Comparison of ENCODE assay signal across 8 cellular contexts in the genomic region with DNA sequence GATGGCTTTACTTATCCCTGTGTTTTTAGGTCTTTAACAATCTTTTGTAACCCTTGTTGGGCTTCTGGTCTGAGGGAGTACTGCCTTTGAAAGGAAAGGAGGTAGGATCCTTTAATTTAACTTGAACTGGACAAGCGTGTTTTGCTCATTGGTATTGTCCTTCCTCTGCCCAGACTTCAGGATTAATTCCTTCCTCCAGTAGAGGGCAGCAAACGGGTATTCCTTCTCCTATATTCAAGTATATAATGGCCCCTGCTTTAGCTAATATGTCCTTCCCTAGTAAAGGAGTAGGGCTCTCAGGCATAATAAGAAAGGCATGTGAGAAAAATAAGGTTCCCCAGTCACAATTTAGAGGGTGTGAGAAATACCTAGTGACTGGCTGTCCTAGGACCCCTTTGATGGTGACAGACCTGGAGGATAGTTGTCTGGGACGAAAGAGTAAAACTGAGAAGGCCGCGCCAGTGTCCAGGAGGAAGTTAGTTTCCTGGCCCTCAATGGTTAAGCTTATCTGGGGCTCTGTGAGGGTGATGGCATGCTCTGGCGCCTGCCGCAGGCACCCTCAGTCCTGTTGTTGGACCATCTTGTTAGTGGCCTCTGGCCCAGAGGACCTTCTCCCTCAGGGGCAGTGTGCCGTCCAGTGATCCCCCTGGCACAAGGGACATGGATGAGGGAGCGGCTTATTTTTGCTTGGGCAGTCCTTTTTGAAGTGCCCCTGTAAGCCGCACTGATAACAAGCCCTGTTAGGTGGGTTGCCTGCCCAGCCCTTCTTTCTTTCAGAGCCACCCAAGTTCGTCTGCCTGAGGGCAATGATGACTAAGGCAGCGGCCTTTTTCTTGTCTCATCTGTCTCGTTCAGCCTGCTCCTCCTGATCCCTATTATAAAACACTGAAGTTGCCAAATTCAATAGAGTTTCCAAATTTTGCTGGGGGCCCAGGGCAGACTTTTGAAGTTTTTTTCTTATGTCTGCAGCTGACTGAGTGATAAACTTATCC. TPM values are rescaled to one million over a fixed set of nuclear protein-coding genes. Genes with fewer than 3 reads are reported as not detected.
DNase-seq lines count a peak whose midpoint lies in the region; ATAC-seq and TF ChIP-seq lines count a peak whose summit lies in the region.

No MANE protein-coding gene starts in this region.

- H3K9me3 ChIP-seq in IMR-90 (ENCODE audit: control insufficient read depth, insufficient read depth, low read length) (no peaks in the 10 kb centered on the region), RWPE2 (ENCODE audit: severe bottlenecking) (no peaks in the 10 kb centered on the region), testis (no peaks in the 10 kb centered on the region)

- no peak overlapping the region for H3K18ac ChIP-seq in IMR-90 (ENCODE audit: low read depth, low read length)

- TF ChIP-seq CTCF in IMR-90 (conservative IDR thresholded peaks at IDR 0.05; ENCODE audit: low read depth, low read length) (peak; percentile 67), RWPE2 (IDR thresholded peaks at IDR 0.05; ENCODE audit: poor library complexity, severe bottlenecking) (peak; percentile 72), choroid plexus epithelial cell (conservative IDR thresholded peaks at IDR 0.05; ENCODE audit: low read depth, low read length) (peak; percentile 68), testis (IDR thresholded peaks at IDR 0.05) (peak in 2 of 3 experiments; percentile 48 to 51)

- H3K4me2 ChIP-seq in IMR-90 (ENCODE audit: low read depth, low read length): no peak overlapping the region

- no peaks in the 10 kb centered on the region for H3K36me3 ChIP-seq in IMR-90 (ENCODE audit: control insufficient read depth, insufficient read depth, low read length)
- no peaks in the 10 kb centered on the region for H3K36me3 ChIP-seq in RWPE2 (ENCODE audit: low read depth)
- H3K36me3 ChIP-seq in testis (ENCODE audit: low read depth, missing control alignments): no peaks in the 10 kb centered on the region

- CTCF ChIA-PET in IMR-90 (lab: Yijun Ruan, JAX): interaction anchor here (0.6 to 1.2 kb wide), 4 partner anchors 49 to 80 kb away, joined by 3 to 4 read pairs (median 4); no protein-coding TSS in a partner anchor

- no peak for TF ChIP-seq POLR2A in IMR-90 (IDR thresholded peaks at IDR 0.05; ENCODE audit: low read depth, low read length)
- TF ChIP-seq POLR2A in testis (IDR thresholded peaks at IDR 0.05): no peak

- H2BK15ac ChIP-seq in IMR-90 (ENCODE audit: low read depth, low read length): peak overlapping the region; percentile 61; the same call in 2 of the 3 replicates

- peak; percentile 25 for DNase-seq in COR-L47 (lab: John Stamatoyannopoulos, UW)
- peak; percentile 80 for DNase-seq in IMR-90
- no peak for DNase-seq in RWPE2 (ENCODE audit: low spot score)
- peak; percentile 88 for DNase-seq in choroid plexus epithelial cell (ENCODE audit: low read depth)
- DNase-seq in left kidney (ENCODE audit: low read depth, low spot score): peak; percentile 80
- DNase-seq in testis: peak; percentile 63
- no peak for DNase-seq in GOT3 (lab: John Stamatoyannopoulos, UW)

- H2BK5ac ChIP-seq in IMR-90 (ENCODE audit: low read depth, low read length, poor library complexity, severe bottlenecking): no peak overlapping the region

- peak overlapping the region in 1 of 2 experiments; percentile 85; a peak in 2 of 4 replicates for H4K8ac ChIP-seq in IMR-90 (ENCODE audit: low read depth in 2 of 2, low read length in 2 of 2)

- H3K4me1 ChIP-seq in IMR-90 (ENCODE audit: control insufficient read depth, insufficient read depth, low read length) (no peaks in the 10 kb centered on the region), RWPE2 (ENCODE audit: insufficient read depth, poor library complexity, severe bottlenecking) (peaks cover 24% of the 10 kb centered on the region), testis (no peaks in the 10 kb centered on the region)

- peak overlapping the region; percentile 76; the same call in 1 of the 2 replicates for H4K91ac ChIP-seq in IMR-90 (ENCODE audit: insufficient read depth, low read depth, low read length)

- BruUV-seq in IMR-90 (replicated peaks; lab: Mats Ljungman, UMichigan): no TSS peak

- H2AK5ac ChIP-seq in IMR-90 (ENCODE audit: low read depth, low read length): no peak overlapping the region

- no peak overlapping the region for H3K9ac ChIP-seq in IMR-90 (ENCODE audit: low read depth, low read length)

- H3K14ac ChIP-seq in IMR-90 (replicated peaks; ENCODE audit: low read depth, low read length): no peak overlapping the region

- H3K56ac ChIP-seq in IMR-90 (ENCODE audit: extremely low read depth, insufficient read depth, low read length): no peak overlapping the region

- in situ Hi-C loops in IMR-90 (cut with MboI; ENCODE audit: low sequenced_read_pairs): loop anchor here (10.0 to 25.0 kb wide), 2 partner anchors 236 to 1939 kb away; no protein-coding TSS in a partner anchor

- ATAC-seq in IMR-90 (ENCODE audit: low read depth) (peak; percentile 97), RWPE2 (ENCODE audit: low read depth) (peak; percentile 80), GM18502 (IDR thresholded peaks at IDR 0.05; ENCODE audit: poor library complexity, unreplicated experiment) (no peak)

- dilution Hi-C loops in IMR-90 (cut with HindIII; ENCODE audit: low sequenced_read_pairs, unreplicated experiment): no loop called here

- no peak overlapping the region for H3K4me3 ChIP-seq in IMR-90 (ENCODE audit: insufficient read depth, low read depth, low read length)
- no peak overlapping the region for H3K4me3 ChIP-seq in RWPE2 (ENCODE audit: severe bottlenecking)
- H3K4me3 ChIP-seq in choroid plexus epithelial cell (ENCODE audit: low read depth, low read length): no peak overlapping the region
- no peak overlapping the region for H3K4me3 ChIP-seq in testis

- H4K20me1 ChIP-seq in IMR-90 (ENCODE audit: insufficient read depth, low read length): no peaks in the 10 kb centered on the region

- 80% methylated on average over 3 of the region's 13 CpGs; no CpG with 5 or more reads in 1 of the 2 experiments for WGBS in IMR-90 (ENCODE audit: extremely low coverage in 2 of 2, insufficient read length in 1 of 2), 2 experiments
- 57 to 69% methylated on average over 8 to 13 of the region's 13 CpGs for WGBS in testis, 2 donors

- peak overlapping the region; percentile 58 for H2AFZ ChIP-seq in IMR-90 (replicated peaks; ENCODE audit: low read length, poor library complexity)

- no peaks in the 10 kb centered on the region for H3K27me3 ChIP-seq in IMR-90 (ENCODE audit: control insufficient read depth, insufficient read depth, low read length)
- H3K27me3 ChIP-seq in RWPE2 (ENCODE audit: insufficient read depth, poor library complexity, severe bottlenecking): no peaks in the 10 kb centered on the region
- H3K27me3 ChIP-seq in testis: no peaks in the 10 kb centered on the region

- H3K4ac ChIP-seq in IMR-90 (ENCODE audit: low read depth, low read length): peak overlapping the region; percentile 87

- POLR2A ChIA-PET in IMR-90 (lab: Charles Lee; ENCODE audit: unreplicated experiment): no interaction called here

- peak; percentile 71 for TF ChIP-seq RAD21 in IMR-90 (IDR thresholded peaks at IDR 0.05; ENCODE audit: low read length)

- H3K79me1 ChIP-seq in IMR-90 (ENCODE audit: low read depth in 1 of 2, low read length in 2 of 2): no peaks in the 10 kb centered on the region; a peak in 1 of 4 replicates

- H2BK120ac ChIP-seq in IMR-90 (ENCODE audit: low read depth, low read length): peak overlapping the region; percentile 72

- no peaks in the 10 kb centered on the region; the same call in 1 of the 2 replicates for H3K9me1 ChIP-seq in IMR-90 (ENCODE audit: insufficient read depth, low read length)

- peak overlapping the region; percentile 89; the same call in 1 of the 2 replicates for H2BK20ac ChIP-seq in IMR-90 (ENCODE audit: low read depth, low read length)

- peak overlapping the region; percentile 76 for H4K5ac ChIP-seq in IMR-90 (ENCODE audit: low read depth, low read length)

- H3K27ac ChIP-seq in IMR-90 (ENCODE audit: insufficient read depth, low read length) (no peak overlapping the region), RWPE2 (ENCODE audit: poor library complexity, severe bottlenecking) (no peak overlapping the region), testis (no peak overlapping the region)

- no peak overlapping the region for H3K23ac ChIP-seq in IMR-90 (ENCODE audit: low read depth, low read length)

- H2AK9ac ChIP-seq in IMR-90 (replicated peaks; ENCODE audit: low read depth, low read length, poor library complexity): no peak overlapping the region

- intact Hi-C loops in IMR-90 (cut with micrococcal nuclease): loop anchor here (1.0 to 2.0 kb wide), 3 partner anchors 52 to 414 kb away; a partner anchor contains a TSS
- intact Hi-C loops in testis (cut with DNase I; ENCODE audit: low total_unique reads): no loop called here

TF ChIP-seq in IMR-90, 13 proteins besides CTCF, POLR2A, EP300 and RAD21:
- TF ChIP-seq SMC3 (IDR thresholded peaks at IDR 0.05; ENCODE audit: low read depth, low read length): peak; percentile 67
- TF ChIP-seq, protein P1, sequence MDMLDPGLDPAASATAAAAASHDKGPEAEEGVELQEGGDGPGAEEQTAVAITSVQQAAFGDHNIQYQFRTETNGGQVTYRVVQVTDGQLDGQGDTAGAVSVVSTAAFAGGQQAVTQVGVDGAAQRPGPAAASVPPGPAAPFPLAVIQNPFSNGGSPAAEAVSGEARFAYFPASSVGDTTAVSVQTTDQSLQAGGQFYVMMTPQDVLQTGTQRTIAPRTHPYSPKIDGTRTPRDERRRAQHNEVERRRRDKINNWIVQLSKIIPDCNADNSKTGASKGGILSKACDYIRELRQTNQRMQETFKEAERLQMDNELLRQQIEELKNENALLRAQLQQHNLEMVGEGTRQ (IDR thresholded peaks at IDR 0.05; ENCODE audit: low read depth, low read length): no peak

RNA-seq across cellular contexts. Expression of a gene that starts 51.8 kb away (rescaled TPM):
- 2.3 and 3.6 TPM in 2 replicates for total RNA-seq in IMR-90 (2012; rRNA removed)
- polyA plus RNA-seq in IMR-90 (2012; rRNA removed): 3.0 and 3.7 TPM in 2 replicates
- polyA plus RNA-seq in IMR-90 (2012; cell fraction: cytosol; rRNA removed): 5.4 and 6.8 TPM in 2 replicates
- polyA plus RNA-seq in IMR-90 (2012; cell fraction: nucleus; rRNA removed; ENCODE audit: low replicate concordance): 5.2 TPM in 2 replicates
- total RNA-seq in testis: 100 to 1,000 TPM in 1 of 2 donors, 10 to 100 TPM in 1; 40.6 to 119 TPM
- 119 TPM for polyA plus RNA-seq in testis (ENCODE audit: insufficient read depth, low read depth, low replicate concordance)

RNA-seq across cellular contexts. Expression of a gene that starts 52.0 kb away (rescaled TPM):
- total RNA-seq in IMR-90 (2012; rRNA removed) (110 and 111 TPM in 2 replicates), testis (10 to 100 TPM; 17.6 to 22.3 TPM)
- polyA plus RNA-seq in IMR-90 (2012; rRNA removed) (24.4 and 27.8 TPM in 2 replicates), testis (ENCODE audit: insufficient read depth, low read depth, low replicate concordance) (37.6 TPM)
- 6.6 and 7.7 TPM in 2 replicates for polyA plus RNA-seq in IMR-90 (2012; cell fraction: cytosol; rRNA removed)
- polyA plus RNA-seq in IMR-90 (2012; cell fraction: nucleus; rRNA removed; ENCODE audit: low replicate concordance): 2.7 and 18.4 TPM in 2 replicates

RNA-seq across cellular contexts. Expression of a gene that starts 52.3 kb away (rescaled TPM):
- total RNA-seq in IMR-90 (2012; rRNA removed): 74.7 and 108 TPM in 2 replicates
- polyA plus RNA-seq in IMR-90 (2012; rRNA removed): 76.1 and 79.7 TPM in 2 replicates
- polyA plus RNA-seq in IMR-90 (2012; cell fraction: cytosol; rRNA removed): 127 and 153 TPM in 2 replicates
- 46.1 and 57.3 TPM in 2 replicates for polyA plus RNA-seq in IMR-90 (2012; cell fraction: nucleus; rRNA removed; ENCODE audit: low replicate concordance)
- total RNA-seq in testis: 10 to 100 TPM; 10.6 to 28.7 TPM
- 38.8 TPM for polyA plus RNA-seq in testis (ENCODE audit: insufficient read depth, low read depth, low replicate concordance)

Comparison
In these comparisons a context has a peak if more than half of its experiments do, and no peak if none do; other contexts are left out.
1. DNase-seq: peak in COR-L47 (single experiment), IMR-90 (single experiment), choroid plexus epithelial cell (single experiment), left kidney (single experiment) and testis (single experiment); none in RWPE2 (single experiment) and GOT3 (single experiment).
2. Peak in every context shown above with its lines, with median percentiles within 50 percentile points of each other: CTCF ChIP-seq.